10 cellular contexts compared by ENCODE assay signal in genomic region chr5:86679949-86680348, GRCh38.
"Had no signal": no experiment of that assay in that cellular context is flagged by ENCODE, and none has a peak within 500 bp of the region (broad histone marks: within the 10 kb centered on the region; RNA-seq: fewer than 3 reads in every experiment).

No MANE protein-coding gene starts in this region.

- H3K9ac ChIP-seq: SK-N-SH had no signal

- H3K4me1 Mint-ChIP-seq: activated CD4-positive, alpha-beta T cell treated with anti-CD3 and anti-CD28 coated beads for 36 hours; natural killer cell had no signal

- H3K27ac ChIP-seq: psoas muscle, suprapubic skin, WERI-Rb-1 had no signal

- H3K27me3 ChIP-seq: suprapubic skin had no signal

- H3K4me1 ChIP-seq: psoas muscle had no signal

- DNase-seq: activated CD4-positive, alpha-beta T cell treated with anti-CD3 and anti-CD28 coated beads for 36 hours; activated naive CD4-positive, alpha-beta T cell; effector memory CD4-positive, alpha-beta T cell; natural killer cell; psoas muscle had no signal

- H3K36me3 Mint-ChIP-seq: natural killer cell had no signal

- H3K9me3 ChIP-seq: psoas muscle, SK-N-SH, suprapubic skin had no signal

- H3K36me3 ChIP-seq: suprapubic skin, WERI-Rb-1 had no signal

- H3K4me3 ChIP-seq: psoas muscle, skin epidermis, suprapubic skin had no signal

- H3K4me3 Mint-ChIP-seq: activated CD4-positive, alpha-beta T cell treated with anti-CD3 and anti-CD28 coated beads for 36 hours; activated T-helper 1 cell treated with anti-CD3 and anti-CD28 coated beads, Interleukin-12 subunit alpha, Interleukin-12 subunit beta, Interleukin-2, Interleukin-4 antibody, amounts not matched to agents 30 ng/mL and 10 ng/mL and 1 ng/mL, durations not matched to agents 14 hours and 24 hours and 36 hours; natural killer cell had no signal

- H3K9me3 Mint-ChIP-seq: activated T-helper 1 cell treated with anti-CD3 and anti-CD28 coated beads, Interleukin-12 subunit alpha, Interleukin-12 subunit beta, Interleukin-2, Interleukin-4 antibody, amounts not matched to agents 30 ng/mL and 10 ng/mL and 1 ng/mL, durations not matched to agents 14 hours and 24 hours and 36 hours; natural killer cell had no signal

- ATAC-seq: activated CD4-positive, alpha-beta T cell treated with anti-CD3 and anti-CD28 coated beads for 36 hours; natural killer cell had no signal

- H3K27ac Mint-ChIP-seq: activated CD4-positive, alpha-beta T cell treated with anti-CD3 and anti-CD28 coated beads for 36 hours; activated T-helper 1 cell treated with anti-CD3 and anti-CD28 coated beads, Interleukin-12 subunit alpha, Interleukin-12 subunit beta, Interleukin-2, Interleukin-4 antibody, amounts not matched to agents 30 ng/mL and 10 ng/mL and 1 ng/mL, durations not matched to agents 14 hours and 24 hours and 36 hours; natural killer cell had no signal
